In the genomic region with DNA sequence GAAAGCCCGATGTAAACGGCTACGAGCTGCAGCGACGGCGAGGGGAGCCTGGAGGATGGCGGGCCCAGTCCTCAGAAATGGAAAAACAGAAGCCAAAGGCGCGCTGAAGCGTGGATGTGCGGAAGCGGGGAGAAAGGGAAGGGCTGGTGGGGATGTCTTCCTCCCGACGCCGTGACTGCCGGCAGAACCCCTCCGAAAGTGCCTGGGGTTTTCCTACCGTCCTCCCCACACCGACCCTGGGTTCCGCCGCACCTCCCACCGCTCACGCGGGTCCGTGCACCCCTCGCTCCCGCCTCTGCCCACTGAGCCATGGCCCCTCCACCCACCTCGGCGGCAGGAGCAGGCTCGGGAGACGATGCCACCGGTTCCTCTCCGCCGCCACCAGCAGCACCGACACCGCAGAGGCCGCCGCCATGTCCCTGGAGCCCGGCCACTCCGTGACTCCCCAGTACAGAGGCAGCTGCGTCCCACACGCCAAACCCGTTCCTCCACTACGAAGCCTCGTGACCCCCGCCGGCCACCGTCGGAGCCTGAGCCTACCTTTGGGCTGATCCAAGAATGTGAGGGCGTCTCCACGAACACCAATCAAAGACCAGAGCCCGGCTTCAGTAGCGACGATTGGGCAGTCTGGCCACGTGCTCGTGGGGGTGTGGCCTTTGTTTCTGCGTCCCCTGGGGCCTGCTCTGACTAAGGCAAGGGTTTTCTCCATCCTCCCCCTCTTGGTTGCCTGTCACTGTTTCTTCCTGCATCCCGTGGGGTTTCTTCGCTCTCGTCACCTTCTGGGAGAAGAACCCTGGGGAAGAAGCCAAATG, we compare ENCODE assay signal across 7 cellular contexts. TPM values are rescaled to one million over a fixed set of nuclear protein-coding genes. Genes with fewer than 3 reads are reported as not detected.
DNase-seq lines count a peak whose midpoint lies in the region; ATAC-seq, FAIRE-seq and TF ChIP-seq lines count a peak whose summit lies in the region.

A gene (minus strand): TSS at position 471 of the 812 bp plus-strand sequence. CDS start 56 bp downstream, at position 415.

- peak; percentile 72 for FAIRE-seq in TTC549 (lab: Jason Lieb, UNC)

- H3K27ac ChIP-seq in body of pancreas: peak within 1 kb of the TSS; percentile 94 to 99 (median 98)

- WGBS in body of pancreas, 2 donors: 0 to 2% methylated on average over 33 to 60 of the region's 60 CpGs

- peak; percentile 100 for DNase-seq in NCI-H2107 (lab: John Stamatoyannopoulos, UW)
- DNase-seq in body of pancreas: peak; percentile 99 to 100 (median 99)
- DNase-seq in iPS DF 19.7 (ENCODE audit: low read depth, low spot score): peak; percentile 99
- peak; percentile 98 for DNase-seq in sciatic nerve (ENCODE audit: low spot score)

- TF ChIP-seq CTCF in body of pancreas (IDR thresholded peaks at IDR 0.05): no peak

- no peaks in the 10 kb centered on the region for H3K36me3 ChIP-seq in body of pancreas (replicated peaks in 1 of 2; ENCODE audit: insufficient read depth in 1 of 2, low read depth in 2 of 2)

- H3K4me3 ChIP-seq in body of pancreas: peak within 1 kb of the TSS; percentile 39 to 90

- H3K9me3 ChIP-seq in body of pancreas: no peaks in the 10 kb centered on the region

- H3K4me1 ChIP-seq in body of pancreas: peaks cover 57% of the 10 kb centered on the region

- peak; percentile 96 to 99 (median 98) for TF ChIP-seq POLR2A in body of pancreas (IDR thresholded peaks at IDR 0.05)

- intact Hi-C loops in body of pancreas (cut with DNase I) (no loop called here), sciatic nerve (cut with DNase I) (no loop called here)

- ATAC-seq in GM18511 (IDR thresholded peaks at IDR 0.05; ENCODE audit: unreplicated experiment): peak; percentile 99
- ATAC-seq in HG03039 (IDR thresholded peaks at IDR 0.05; ENCODE audit: unreplicated experiment): peak; percentile 99
- peak; percentile 94 for ATAC-seq in body of pancreas
- peak; percentile 100 for ATAC-seq in sciatic nerve

- no peaks in the 10 kb centered on the region for H3K27me3 ChIP-seq in body of pancreas

RNA-seq across cellular contexts. Expression of the gene that starts here (rescaled TPM):
- total RNA-seq in body of pancreas: 10 to 100 TPM; 50.8 to 63.9 TPM
- total RNA-seq in sciatic nerve: 32.0 TPM

Comparison
In these comparisons a context has a peak if more than half of its experiments do, and no peak if none do; other contexts are left out.
1. Peak in every context shown above with its lines: DNase-seq, ATAC-seq, H3K4me3 ChIP-seq and H3K27ac ChIP-seq.